8 cellular contexts compared by ENCODE assay signal in the genomic region with DNA sequence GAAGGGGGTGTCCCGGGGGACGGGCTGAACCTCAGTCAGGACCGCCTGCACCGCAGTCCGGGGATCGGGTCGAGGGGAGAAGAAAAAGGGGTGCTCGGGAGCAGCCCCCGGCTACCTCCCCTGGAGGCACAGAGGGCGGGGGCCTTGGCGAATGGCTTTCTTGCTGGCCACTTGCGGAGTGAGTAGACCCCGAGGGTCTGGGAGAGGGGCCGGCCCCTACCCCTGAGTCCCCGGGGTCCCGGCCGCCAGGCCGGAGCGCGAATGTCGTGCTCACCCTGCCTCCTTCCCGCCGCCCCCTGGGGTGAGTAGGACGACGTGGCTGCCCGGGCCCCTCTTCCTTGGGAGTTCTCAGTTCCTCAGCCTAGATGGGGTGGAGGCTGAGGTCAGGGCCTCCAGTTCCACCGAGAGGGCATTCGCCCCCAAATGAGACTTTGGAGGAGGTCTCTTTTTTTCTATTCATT.
DNase-seq lines count a peak whose midpoint lies in the region; ATAC-seq and TF ChIP-seq lines count a peak whose summit lies in the region.

No MANE protein-coding gene starts in this region.

- dilution Hi-C loops in IMR-90 (cut with HindIII; ENCODE audit: low sequenced_read_pairs, unreplicated experiment): no loop called here

- WGBS in IMR-90 (ENCODE audit: extremely low coverage in 2 of 2, insufficient read length in 1 of 2), 2 experiments: 4% methylated on average over 8 of the region's 28 CpGs; no CpG with 5 or more reads in 1 of the 2 experiments

- CTCF ChIA-PET in IMR-90 (lab: Yijun Ruan, JAX): interaction anchor here (0.6 to 0.7 kb wide), 2 partner anchors 82 to 114 kb away, joined by 3 read pairs; no protein-coding TSS in a partner anchor

- H3K23ac ChIP-seq in IMR-90 (ENCODE audit: low read depth, low read length): peak overlapping the region; percentile 26; the same call in 1 of the 2 replicates

- peaks cover 21% of the 10 kb centered on the region for H3K4me1 Mint-ChIP-seq in activated naive CD8-positive, alpha-beta T cell treated with anti-CD3 and anti-CD28 coated beads, Interleukin-2, amount 10 ng/mL, durations not matched to agents 7 days and 5 days

- intact Hi-C loops in IMR-90 (cut with micrococcal nuclease): loop anchor here (5.0 kb wide), 1 partner anchor 83 kb away; no protein-coding TSS in a partner anchor

- peak overlapping the region; percentile 83 for H3K27ac Mint-ChIP-seq in activated naive CD8-positive, alpha-beta T cell treated with anti-CD3 and anti-CD28 coated beads, Interleukin-2, amount 10 ng/mL, durations not matched to agents 7 days and 5 days

- H2AK5ac ChIP-seq in IMR-90 (ENCODE audit: low read depth, low read length): 0 out of 2 replicates have a peak overlapping the region, but pooled peaks have one; percentile 11

- H3K27me3 ChIP-seq in IMR-90 (ENCODE audit: control insufficient read depth, insufficient read depth, low read length) (no peaks in the 10 kb centered on the region), iPS-15b (ENCODE audit: control insufficient read depth, insufficient read depth, low read length) (no peaks in the 10 kb centered on the region)

- no peak overlapping the region for H2BK5ac ChIP-seq in IMR-90 (ENCODE audit: low read depth, low read length, poor library complexity, severe bottlenecking)

- in situ Hi-C loops in IMR-90 (cut with MboI; ENCODE audit: low sequenced_read_pairs): no loop called here

- no peak for TF ChIP-seq RAD21 in IMR-90 (IDR thresholded peaks at IDR 0.05; ENCODE audit: low read length)

- H3K36me3 ChIP-seq in IMR-90 (ENCODE audit: control insufficient read depth, insufficient read depth, low read length) (no peaks in the 10 kb centered on the region), iPS-15b (ENCODE audit: control insufficient read depth, insufficient read depth, low read length) (no peaks in the 10 kb centered on the region)

- peak overlapping the region; percentile 46 for H3K27ac ChIP-seq in IMR-90 (ENCODE audit: insufficient read depth, low read length)

- H2AFZ ChIP-seq in IMR-90 (replicated peaks; ENCODE audit: low read length, poor library complexity): peak overlapping the region; percentile 87

- peaks cover 5% of the 10 kb centered on the region for H3K9me1 ChIP-seq in IMR-90 (ENCODE audit: insufficient read depth, low read length)

- H3K9me3 ChIP-seq in IMR-90 (ENCODE audit: control insufficient read depth, insufficient read depth, low read length) (no peaks in the 10 kb centered on the region), iPS-15b (ENCODE audit: control insufficient read depth, insufficient read depth, low read length) (no peaks in the 10 kb centered on the region)

- no peak for TF ChIP-seq POLR2A in IMR-90 (IDR thresholded peaks at IDR 0.05; ENCODE audit: low read depth, low read length)

- H3K9me3 Mint-ChIP-seq in activated naive CD8-positive, alpha-beta T cell treated with anti-CD3 and anti-CD28 coated beads, Interleukin-2, amount 10 ng/mL, durations not matched to agents 7 days and 5 days: no peaks in the 10 kb centered on the region

- H3K4me3 Mint-ChIP-seq in activated naive CD8-positive, alpha-beta T cell treated with anti-CD3 and anti-CD28 coated beads, Interleukin-2, amount 10 ng/mL, durations not matched to agents 7 days and 5 days: peak overlapping the region; percentile 91

- 0 out of 2 replicates have a peak overlapping the region, but pooled peaks have one; percentile 5 for H3K56ac ChIP-seq in IMR-90 (ENCODE audit: extremely low read depth, insufficient read depth, low read length)

- BruUV-seq in IMR-90 (replicated peaks; lab: Mats Ljungman, UMichigan): no TSS peak

- H3K4me3 ChIP-seq in IMR-90 (ENCODE audit: insufficient read depth, low read depth, low read length) (peak overlapping the region; percentile 91), iPS-15b (ENCODE audit: low read depth, low read length) (peak overlapping the region; percentile 82)

- TF ChIP-seq CTCF in IMR-90 (conservative IDR thresholded peaks at IDR 0.05; ENCODE audit: low read depth, low read length): no peak

- H3K36me3 Mint-ChIP-seq in activated naive CD8-positive, alpha-beta T cell treated with anti-CD3 and anti-CD28 coated beads, Interleukin-2, amount 10 ng/mL, durations not matched to agents 7 days and 5 days: no peaks in the 10 kb centered on the region

- DNase-seq in ELF-1 (ENCODE audit: low read depth, low spot score) (peak; percentile 70), IMR-90 (peak; percentile 6), NCI-H748 (lab: John Stamatoyannopoulos, UW; ENCODE audit: unreplicated experiment) (no peak)
- no peak for DNase-seq in activated naive CD8-positive, alpha-beta T cell treated with anti-CD3 and anti-CD28 coated beads, Interleukin-2, amount 10 ng/mL, durations not matched to agents 7 days and 5 days
- DNase-seq in stimulated activated CD8-positive, alpha-beta memory T cell treated with anti-CD3 and anti-CD28 coated beads, Interleukin-15, amount 100 ng/mL, for 24 hours (ENCODE audit: low read depth): peak; percentile 7
- DNase-seq in central memory CD4-positive, alpha-beta T cell: no peak

- POLR2A ChIA-PET in IMR-90 (lab: Charles Lee; ENCODE audit: unreplicated experiment): interaction anchor here (0.6 kb wide), 1 partner anchor 42 kb away, joined by 3 read pairs; no protein-coding TSS in a partner anchor
- POLR2A ChIA-PET in activated naive CD8-positive, alpha-beta T cell treated with anti-CD3 and anti-CD28 coated beads, Interleukin-2, amount 10 ng/mL, durations not matched to agents 7 days and 5 days (lab: Charles Lee): interaction anchor here (1.0 to 2.5 kb wide), 8 partner anchors 10 to 636 kb away, joined by 3 to 11 read pairs (median 4); partner anchors contain the start of genes CC2D1B and EPS15

- H3K14ac ChIP-seq in IMR-90 (replicated peaks; ENCODE audit: low read depth, low read length): no peak overlapping the region

- peak overlapping the region; percentile 56 for H4K5ac ChIP-seq in IMR-90 (ENCODE audit: low read depth, low read length)

- H3K4me1 ChIP-seq in IMR-90 (ENCODE audit: control insufficient read depth, insufficient read depth, low read length): peaks cover 4% of the 10 kb centered on the region; the same call in 1 of the 2 replicates
- H3K4me1 ChIP-seq in iPS-15b (ENCODE audit: control insufficient read depth, insufficient read depth, low read length): peaks cover 12% of the 10 kb centered on the region

- peak overlapping the region; percentile 90 for H3K4me2 ChIP-seq in IMR-90 (ENCODE audit: low read depth, low read length)

- no peak overlapping the region for H2BK15ac ChIP-seq in IMR-90 (ENCODE audit: low read depth, low read length)

- H2BK120ac ChIP-seq in IMR-90 (ENCODE audit: low read depth, low read length): no peak overlapping the region

- H4K20me1 ChIP-seq in IMR-90 (ENCODE audit: insufficient read depth, low read length): peaks cover 7% of the 10 kb centered on the region; the same call in 1 of the 2 replicates

- peak overlapping the region; percentile 8; the same call in 1 of the 2 replicates for H3K4ac ChIP-seq in IMR-90 (ENCODE audit: low read depth, low read length)

- peak overlapping the region; percentile 35; the same call in 1 of the 2 replicates for H4K91ac ChIP-seq in IMR-90 (ENCODE audit: insufficient read depth, low read depth, low read length)

- H3K79me1 ChIP-seq in IMR-90 (ENCODE audit: low read depth in 1 of 2, low read length in 2 of 2): peaks cover 26 to 59% of the 10 kb centered on the region in 2 experiments

- H3K18ac ChIP-seq in IMR-90 (ENCODE audit: low read depth, low read length): no peak overlapping the region

- H2AK9ac ChIP-seq in IMR-90 (replicated peaks; ENCODE audit: low read depth, low read length, poor library complexity): peak overlapping the region; percentile 48

- H3K27me3 Mint-ChIP-seq in activated naive CD8-positive, alpha-beta T cell treated with anti-CD3 and anti-CD28 coated beads, Interleukin-2, amount 10 ng/mL, durations not matched to agents 7 days and 5 days: no peaks in the 10 kb centered on the region

- ATAC-seq in GM21423 (IDR thresholded peaks at IDR 0.05; ENCODE audit: unreplicated experiment) (peak; percentile 23), IMR-90 (ENCODE audit: low read depth) (peak; percentile 33)
- peak; percentile 19 for ATAC-seq in activated naive CD8-positive, alpha-beta T cell treated with anti-CD3 and anti-CD28 coated beads, Interleukin-2, amount 10 ng/mL, durations not matched to agents 7 days and 5 days (ENCODE audit: low read depth)

- peak overlapping the region; percentile 35 to 52; a peak in 2 of 4 replicates for H4K8ac ChIP-seq in IMR-90 (ENCODE audit: low read depth in 2 of 2, low read length in 2 of 2)

- H3K9ac ChIP-seq in IMR-90 (ENCODE audit: low read depth, low read length) (peak overlapping the region; percentile 58), iPS-15b (ENCODE audit: low read depth, low read length) (peak overlapping the region; percentile 88)

- H2BK20ac ChIP-seq in IMR-90 (ENCODE audit: low read depth, low read length): no peak overlapping the region

TF ChIP-seq in IMR-90, 13 proteins besides CTCF, POLR2A, EP300 and RAD21:
- no peak for TF ChIP-seq FOS (IDR thresholded peaks at IDR 0.05; ENCODE audit: low read depth, low read length)
- TF ChIP-seq USF2 (IDR thresholded peaks at IDR 0.05; ENCODE audit: low read depth, low read length): no peak
- TF ChIP-seq RFX5 (IDR thresholded peaks at IDR 0.05; ENCODE audit: low read depth, low read length): no peak
- no peak for TF ChIP-seq MXI1 (IDR thresholded peaks at IDR 0.05; ENCODE audit: borderline replicate concordance, low read depth, low read length)
- no peak for TF ChIP-seq CEBPB (IDR thresholded peaks at IDR 0.05; ENCODE audit: low read depth, low read length)
- no peak for TF ChIP-seq RCOR1 (IDR thresholded peaks at IDR 0.05; ENCODE audit: insufficient replicate concordance, low read length)

Comparison
In these comparisons a context has a peak if more than half of its experiments do, and no peak if none do; other contexts are left out.
1. DNase-seq: peak in ELF-1 (single experiment), IMR-90 (single experiment) and stimulated activated CD8-positive, alpha-beta memory T cell treated with anti-CD3 and anti-CD28 coated beads, Interleukin-15, amount 100 ng/mL, for 24 hours (single experiment); none in activated naive CD8-positive, alpha-beta T cell treated with anti-CD3 and anti-CD28 coated beads, Interleukin-2, amount 10 ng/mL, durations not matched to agents 7 days and 5 days (single experiment), central memory CD4-positive, alpha-beta T cell (single experiment) and NCI-H748 (single experiment).
2. Peak in every context shown above with its lines, with median percentiles within 50 percentile points of each other: ATAC-seq.